Comparison of ENCODE assay signal across 18 cellular contexts in the genomic region with DNA sequence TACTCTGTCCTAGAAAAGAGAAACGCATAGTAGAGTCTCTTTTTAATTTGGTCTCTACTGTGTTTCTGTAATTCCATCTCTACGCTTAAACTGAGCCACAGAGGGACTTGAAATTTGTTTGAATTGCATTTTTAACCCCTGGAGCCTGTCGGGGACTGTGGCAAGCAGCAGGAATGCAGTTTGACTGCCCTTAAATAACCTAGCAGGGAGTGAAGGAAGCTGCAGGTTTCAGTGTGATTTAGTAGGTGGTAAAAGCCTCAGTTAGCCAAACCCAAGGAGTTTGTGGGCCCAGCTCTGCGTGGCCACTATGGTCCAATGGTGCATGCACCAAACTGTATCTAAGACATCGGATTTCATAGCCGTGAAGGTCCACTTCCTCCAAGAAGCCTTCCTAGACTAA.
DNase-seq lines count a peak whose midpoint lies in the region; TF ChIP-seq lines count a peak whose summit lies in the region.
"Had no signal": no experiment of that assay in that cellular context is flagged by ENCODE, and none has a peak within 500 bp of the region (broad histone marks: within the 10 kb centered on the region; RNA-seq: fewer than 3 reads in every experiment).

No MANE protein-coding gene starts in this region.

- intact Hi-C loops in MCF 10A (cut with micrococcal nuclease), result loop anchor here (10.0 kb wide), 1 partner anchor 1953 kb away; no protein-coding TSS in a partner anchor

- peak; percentile 38 to 64 for DNase-seq in T47D (ENCODE audit: low read depth in 1 of 2, low spot score in 1 of 2)
- DNase-seq in MCF 10A (ENCODE audit: unreplicated experiment), result no peak
- DNase-seq in left kidney (ENCODE audit: low read depth, low spot score), result peak; percentile 56
- peak in 1 of 2 donors; percentile 18 for DNase-seq in trophoblast cell
- no peak for DNase-seq in activated CD4-positive, alpha-beta T cell treated with anti-CD3 and anti-CD28 coated beads, Interleukin-2, amount 50 U/mL, for 4 hours
- DNase-seq in SHP77 (lab: John Stamatoyannopoulos, UW), result no peak
- DNase-seq: AML-193; Caco-2; Calu3; CD4-positive, alpha-beta T cell; CD8-positive, alpha-beta T cell; DMS79 treated with DMSO at 0.1 percent for 48 hours; GF-D8 had no signal

- no peaks in the 10 kb centered on the region for H3K9me3 Mint-ChIP-seq in MCF 10A (ENCODE audit: unreplicated experiment)
- H3K9me3 Mint-ChIP-seq: CD4-positive, alpha-beta T cell; CD8-positive, alpha-beta T cell had no signal

- no peaks in the 10 kb centered on the region for H3K27me3 ChIP-seq in trophoblast cell (ENCODE audit: insufficient read depth, low read length)
- H3K27me3 ChIP-seq: BLaER1 treated with 17β-estradiol and CSF1 and Interleukin-3, amounts not matched to agents 10 nM and 100 nM had no signal

- no peak overlapping the region for H2BK120ac ChIP-seq in trophoblast cell (ENCODE audit: insufficient read depth, low read length, poor library complexity)

- no peak overlapping the region for H2BK12ac ChIP-seq in trophoblast cell (ENCODE audit: low read length)

- H3K4me3 ChIP-seq in trophoblast cell (ENCODE audit: low read depth, low read length), result no peak overlapping the region
- H3K4me3 ChIP-seq: A549; BLaER1 treated with 17β-estradiol and CSF1 and Interleukin-3, amounts not matched to agents 10 nM and 100 nM had no signal

- H3K4me1 ChIP-seq in trophoblast cell (ENCODE audit: control insufficient read depth in 1 of 2, insufficient read depth in 2 of 2, low read length in 2 of 2), result peaks cover 0 to 5% of the 10 kb centered on the region in 2 experiments
- H3K4me1 ChIP-seq: A549; BLaER1 treated with 17β-estradiol and CSF1 and Interleukin-3, amounts not matched to agents 10 nM and 100 nM; Caco-2 had no signal

- no peak overlapping the region for H3K23ac ChIP-seq in trophoblast cell (ENCODE audit: low read length)

- H3K36me3 Mint-ChIP-seq in MCF 10A (ENCODE audit: insufficient read depth, unreplicated experiment), result no peaks in the 10 kb centered on the region
- H3K36me3 Mint-ChIP-seq: CD8-positive, alpha-beta T cell had no signal

- H2AFZ ChIP-seq in trophoblast cell (ENCODE audit: insufficient read depth, low read length, poor library complexity), result no peak overlapping the region

- H3K14ac ChIP-seq in trophoblast cell (ENCODE audit: low read length), result no peak overlapping the region

- CTCF ChIA-PET in MCF 10A (lab: Yijun Ruan, JAX), result interaction anchor here (0.6 to 5.3 kb wide), 3 partner anchors 9 to 1113 kb away, joined by 3 to 28 read pairs (median 3); no protein-coding TSS in a partner anchor

- no peak overlapping the region for H4K8ac ChIP-seq in trophoblast cell (ENCODE audit: low read depth, low read length)

- H3K9ac ChIP-seq in trophoblast cell (ENCODE audit: low read length), result peak overlapping the region; percentile 29
- H3K9ac ChIP-seq: BLaER1 treated with 17β-estradiol and CSF1 and Interleukin-3, amounts not matched to agents 10 nM and 100 nM had no signal

- H4K91ac ChIP-seq in trophoblast cell (ENCODE audit: low read depth, low read length), result no peak overlapping the region

- H3K4ac ChIP-seq in trophoblast cell (ENCODE audit: low read depth, low read length), result no peak overlapping the region

- POLR2A ChIA-PET in MCF 10A (lab: Yijun Ruan, JAX), result no interaction called here

- no peak for TF ChIP-seq CTCF in MCF 10A (IDR thresholded peaks at IDR 0.05; ENCODE audit: unreplicated experiment)

- no peak overlapping the region for H3K27ac Mint-ChIP-seq in MCF 10A (ENCODE audit: low read depth, unreplicated experiment)
- H3K27ac Mint-ChIP-seq: B cell; CD4-positive, alpha-beta T cell; CD8-positive, alpha-beta T cell had no signal

- H3K79me1 ChIP-seq in trophoblast cell (ENCODE audit: low read length), result no peaks in the 10 kb centered on the region

- H2BK5ac ChIP-seq in trophoblast cell (ENCODE audit: low read depth, low read length, poor library complexity), result no peak overlapping the region

- no TSS peak for BruUV-seq in MCF 10A (replicated peaks; lab: Mats Ljungman, UMichigan)

- WGBS in trophoblast cell (ENCODE audit: extremely low coverage, insufficient coverage, insufficient read length), result no CpG with 5 or more reads among the region's 6 CpGs

- H3K36me3 ChIP-seq in trophoblast cell (ENCODE audit: control insufficient read depth in 1 of 2, insufficient read depth in 2 of 2, low read length in 2 of 2), result no peaks in the 10 kb centered on the region
- H3K36me3 ChIP-seq: BLaER1 treated with 17β-estradiol and CSF1 and Interleukin-3, amounts not matched to agents 10 nM and 100 nM had no signal

- H3K27ac ChIP-seq in trophoblast cell (ENCODE audit: low read depth, low read length), result no peak overlapping the region
- H3K27ac ChIP-seq: 22Rv1; A549; BLaER1 treated with 17β-estradiol and CSF1 and Interleukin-3, amounts not matched to agents 10 nM and 100 nM; C4-2B had no signal

- in situ Hi-C loops in T47D (cut with HindIII; ENCODE audit: low pct_unique_long_range_greater_than_20kb, low sequenced_read_pairs), result no loop called here

- no peaks in the 10 kb centered on the region for H3K79me2 ChIP-seq in trophoblast cell (ENCODE audit: control insufficient read depth, insufficient read depth, low read length, poor library complexity)

- no peak overlapping the region for H2AK5ac ChIP-seq in trophoblast cell (ENCODE audit: low read length)

- H3K4me3 Mint-ChIP-seq in MCF 10A (ENCODE audit: unreplicated experiment), result no peak overlapping the region
- H3K4me3 Mint-ChIP-seq: B cell; CD4-positive, alpha-beta T cell; CD8-positive, alpha-beta T cell had no signal

- no peaks in the 10 kb centered on the region for H3K9me3 ChIP-seq in trophoblast cell (ENCODE audit: insufficient read depth, low read depth, low read length)
- H3K9me3 ChIP-seq: A549, Caco-2 had no signal

- no peak overlapping the region for H3K4me2 ChIP-seq in trophoblast cell (ENCODE audit: low read length)
- H3K4me2 ChIP-seq: A549; BLaER1 treated with 17β-estradiol and CSF1 and Interleukin-3, amounts not matched to agents 10 nM and 100 nM had no signal

- H3K18ac ChIP-seq in trophoblast cell (ENCODE audit: low read length), result no peak overlapping the region

- no peak overlapping the region for H4K12ac ChIP-seq in trophoblast cell (ENCODE audit: low read depth, low read length)

- H3K27me3 Mint-ChIP-seq in MCF 10A (ENCODE audit: insufficient read depth, unreplicated experiment), result peaks cover 65% of the 10 kb centered on the region
- H3K27me3 Mint-ChIP-seq: B cell had no signal

- H3K4me1 Mint-ChIP-seq in MCF 10A (ENCODE audit: insufficient read depth, unreplicated experiment), result no peaks in the 10 kb centered on the region
- H3K4me1 Mint-ChIP-seq: B cell had no signal

Comparison
In these comparisons a context has a peak if more than half of its experiments do, and no peak if none do; other contexts are left out.
1. DNase-seq: peak in T47D (2 of 2) and left kidney (single experiment); none in MCF 10A (single experiment), activated CD4-positive, alpha-beta T cell treated with anti-CD3 and anti-CD28 coated beads, Interleukin-2, amount 50 U/mL, for 4 hours (0 of 2) and SHP77 (0 of 2).